ENCODE assay signal across 8 cellular contexts in genomic region chr2:26035110-26035728, GRCh38. TPM values are rescaled to one million over a fixed set of nuclear protein-coding genes. Genes with fewer than 3 reads are reported as not detected.
DNase-seq lines count a peak whose midpoint lies in the region; ATAC-seq and TF ChIP-seq lines count a peak whose summit lies in the region.

No MANE protein-coding gene starts in this region.

- H3K27me3 ChIP-seq in mucosa of stomach (ENCODE audit: control insufficient read depth, insufficient read depth, low read length): no peaks in the 10 kb centered on the region

- H3K9me3 Mint-ChIP-seq in CD14-positive monocyte (no peaks in the 10 kb centered on the region), chondrocyte (ENCODE audit: low read depth) (no peaks in the 10 kb centered on the region)

- peaks cover 17% of the 10 kb centered on the region for H3K4me1 ChIP-seq in mucosa of stomach (ENCODE audit: control insufficient read depth, insufficient read depth, low read length)

- H3K27me3 Mint-ChIP-seq in CD14-positive monocyte (ENCODE audit: low read depth in 3 of 3) (peaks cover 0 to 6% (median 0%) of the 10 kb centered on the region in 3 donors), chondrocyte (ENCODE audit: low read depth) (no peaks in the 10 kb centered on the region)

- peak overlapping the region; percentile 82 for H3K9ac ChIP-seq in mucosa of stomach (ENCODE audit: low read length)

- ATAC-seq in HG02840 (IDR thresholded peaks at IDR 0.05; ENCODE audit: low FRiP score, unreplicated experiment) (no peak), GM21717 (IDR thresholded peaks at IDR 0.05; ENCODE audit: unreplicated experiment) (no peak)

- intact Hi-C loops in CD14-positive monocyte (cut with micrococcal nuclease): no loop called here

- H3K4me1 Mint-ChIP-seq in CD14-positive monocyte: peaks cover 42% of the 10 kb centered on the region
- peaks cover 42% of the 10 kb centered on the region for H3K4me1 Mint-ChIP-seq in chondrocyte (ENCODE audit: low read depth)

- H3K4me3 Mint-ChIP-seq in CD14-positive monocyte (peak overlapping the region; percentile 89 to 96), chondrocyte (ENCODE audit: unreplicated experiment) (peak overlapping the region; percentile 82)

- no peak for TF ChIP-seq CTCF in CD14-positive monocyte (IDR thresholded peaks at IDR 0.05)
- no peak for TF ChIP-seq CTCF in chondrocyte (IDR thresholded peaks at IDR 0.05)

- peak overlapping the region; percentile 83 for H3K4me3 ChIP-seq in mucosa of stomach (ENCODE audit: low read length)

- H3K36me3 Mint-ChIP-seq in CD14-positive monocyte (peaks cover 22% of the 10 kb centered on the region in 2 donors), chondrocyte (ENCODE audit: low read depth) (no peaks in the 10 kb centered on the region)

- H3K9me3 ChIP-seq in mucosa of stomach (ENCODE audit: control insufficient read depth, low read length): no peaks in the 10 kb centered on the region

- H3K27ac Mint-ChIP-seq in CD14-positive monocyte: peak overlapping the region; percentile 94 to 97 (median 96)
- H3K27ac Mint-ChIP-seq in chondrocyte (ENCODE audit: unreplicated experiment): peak overlapping the region; percentile 98

- DNase-seq in CD14-positive monocyte (ENCODE audit: low spot score): no peak
- DNase-seq in Kasumi-1 (lab: John Stamatoyannopoulos, UW): peak; percentile 13 to 32
- DNase-seq in chondrocyte (ENCODE audit: low spot score): no peak
- no peak for DNase-seq in HPDE6-E6E7 (ENCODE audit: extremely low spot score)
- DNase-seq in KG1 (lab: John Stamatoyannopoulos, UW): no peak

- H3K36me3 ChIP-seq in mucosa of stomach (ENCODE audit: control insufficient read depth, insufficient read depth, low read length): no peaks in the 10 kb centered on the region

RNA-seq across cellular contexts. Expression of gene RAB10, which starts 1.3 kb away (rescaled TPM):
- 100 to 1,000 TPM; 202 to 258 TPM for polyA plus RNA-seq in CD14-positive monocyte
- 148 to 162 TPM (median 153 TPM) in 3 replicates for total RNA-seq in chondrocyte

RNA-seq across cellular contexts. Expression of gene KIF3C, which starts 52.9 kb away (rescaled TPM):
- polyA plus RNA-seq in CD14-positive monocyte: under 1 TPM; 0.28 to 0.47 TPM
- total RNA-seq in chondrocyte: 34.4 to 38.6 TPM (median 37.3 TPM) in 3 replicates

Comparison
In these comparisons a context has a peak if more than half of its experiments do, and no peak if none do; other contexts are left out.
1. DNase-seq: peak in Kasumi-1 (2 of 2); none in CD14-positive monocyte (single experiment), chondrocyte (single experiment), HPDE6-E6E7 (single experiment) and KG1 (single experiment).